In genomic region chr12:92943482-92944250, GRCh38 we compare ENCODE assay signal across 13 cellular contexts. TPM values are rescaled to one million over a fixed set of nuclear protein-coding genes. Genes with fewer than 3 reads are reported as not detected.
DNase-seq lines count a peak whose midpoint lies in the region; ATAC-seq, FAIRE-seq and TF ChIP-seq lines count a peak whose summit lies in the region.
"Had no signal": no experiment of that assay in that cellular context is flagged by ENCODE, and none has a peak within 500 bp of the region (broad histone marks: within the 10 kb centered on the region; RNA-seq: fewer than 3 reads in every experiment).

No MANE protein-coding gene starts in this region.

- no peaks in the 10 kb centered on the region for H3K27me3 Mint-ChIP-seq in GM23338 (ENCODE audit: insufficient read depth, low read depth, poor library complexity)

- no peaks in the 10 kb centered on the region for H3K9me3 Mint-ChIP-seq in GM23338

- H3K36me3 ChIP-seq in A673 (ENCODE audit: insufficient read depth, low read length, poor library complexity, severe bottlenecking) (no peaks in the 10 kb centered on the region), GM23338 (ENCODE audit: insufficient read depth) (no peaks in the 10 kb centered on the region), OCI-LY1 (ENCODE audit: insufficient read depth, low read length) (peaks cover 22% of the 10 kb centered on the region), fibroblast of lung (ENCODE audit: control insufficient read depth, insufficient read depth, low read length) (no peaks in the 10 kb centered on the region)
- H3K36me3 ChIP-seq: SJSA1 had no signal

- H3K4me3 ChIP-seq in A673 (ENCODE audit: low read depth, low read length, poor library complexity, severe bottlenecking) (no peak overlapping the region), GM23338 (no peak overlapping the region), OCI-LY1 (ENCODE audit: low read depth, low read length, poor library complexity, severe bottlenecking) (peak overlapping the region; percentile 57), fibroblast of lung (replicated peaks in 1 of 4; ENCODE audit: control extremely low read depth in 1 of 4, insufficient read depth in 1 of 4, low read depth in 3 of 4, low read length in 4 of 4) (no peak overlapping the region)
- H3K4me3 ChIP-seq: SJSA1 had no signal

- H3K9me3 ChIP-seq in A673 (ENCODE audit: low read depth, low read length, poor library complexity, severe bottlenecking) = no peaks in the 10 kb centered on the region
- H3K9me3 ChIP-seq in OCI-LY1 (ENCODE audit: low read length) = no peaks in the 10 kb centered on the region
- H3K9me3 ChIP-seq in fibroblast of lung (ENCODE audit: control insufficient read depth, insufficient read depth, low read depth, low read length) = no peaks in the 10 kb centered on the region
- H3K9me3 ChIP-seq: SJSA1 had no signal

- H3K36me3 Mint-ChIP-seq in GM23338 (ENCODE audit: low read depth) = no peaks in the 10 kb centered on the region

- ATAC-seq in GM23338 = peak; percentile 43; the same call in 2 of the 3 replicates
- ATAC-seq: right cardiac atrium had no signal

- peak overlapping the region; percentile 68 for H3K27ac Mint-ChIP-seq in GM23338

- intact Hi-C loops in A673 (cut with micrococcal nuclease; ENCODE audit: unreplicated experiment) = no loop called here

- H2AFZ ChIP-seq in GM23338 = 0 out of 2 replicates have a peak overlapping the region, but pooled peaks have one; percentile 0
- H2AFZ ChIP-seq in OCI-LY1 (ENCODE audit: low read length) = no peak overlapping the region
- no peak overlapping the region for H2AFZ ChIP-seq in fibroblast of lung (ENCODE audit: low read length)

- peaks cover 4% of the 10 kb centered on the region; the same call in 2 of the 3 replicates for H3K4me1 Mint-ChIP-seq in GM23338

- H4K20me1 ChIP-seq in GM23338 (replicated peaks; ENCODE audit: insufficient read depth) = no peaks in the 10 kb centered on the region
- no peaks in the 10 kb centered on the region for H4K20me1 ChIP-seq in OCI-LY1 (ENCODE audit: insufficient read depth, low read length)
- H4K20me1 ChIP-seq in fibroblast of lung (ENCODE audit: control insufficient read depth, extremely low read depth, insufficient read depth, low read length) = no peaks in the 10 kb centered on the region

- H3K79me2 ChIP-seq in GM23338 (replicated peaks; ENCODE audit: insufficient read depth) (no peaks in the 10 kb centered on the region), OCI-LY1 (ENCODE audit: insufficient read depth, low read length) (no peaks in the 10 kb centered on the region), fibroblast of lung (ENCODE audit: control insufficient read depth, insufficient read depth, low read length) (no peaks in the 10 kb centered on the region)

- no TSS peak for BruUV-seq in A673 (replicated peaks; lab: Mats Ljungman, UMichigan)

- DNase-seq in A673 (ENCODE audit: low spot score) = no peak
- peak; percentile 50 for DNase-seq in GM23338 (ENCODE audit: low spot score)
- peak; percentile 60 to 75 for DNase-seq in fibroblast of lung (ENCODE audit: low read depth in 2 of 2)
- no peak for DNase-seq in stimulated activated naive CD4-positive, alpha-beta T cell treated with Interleukin-2 at 50 U/mL for 16 hours (lab: John Stamatoyannopoulos, UW)
- no peak for DNase-seq in T-helper 1 cell
- no peak for DNase-seq in activated CD4-positive, alpha-beta T cell treated with anti-CD3 and anti-CD28 coated beads for 1 hour
- no peak for DNase-seq in frontal cortex (ENCODE audit: low spot score in 2 of 2)
- DNase-seq: activated CD8-positive, alpha-beta memory T cell treated with anti-CD3 and anti-CD28 coated beads, Interleukin-2, amount 50 U/mL, for 48 hours; kidney; right cardiac atrium had no signal

- no peak overlapping the region for H3K4me2 ChIP-seq in GM23338
- peak overlapping the region; percentile 37; the same call in 1 of the 2 replicates for H3K4me2 ChIP-seq in OCI-LY1 (ENCODE audit: low read length)
- H3K4me2 ChIP-seq in fibroblast of lung (ENCODE audit: extremely low read depth, insufficient read depth, low read length) = peak overlapping the region; percentile 29

- H3K27me3 ChIP-seq in A673 (replicated peaks; ENCODE audit: insufficient read depth, low read depth, low read length, poor library complexity) (no peaks in the 10 kb centered on the region), GM23338 (ENCODE audit: insufficient read depth) (no peaks in the 10 kb centered on the region), OCI-LY1 (ENCODE audit: insufficient read depth, low read length) (no peaks in the 10 kb centered on the region), fibroblast of lung (ENCODE audit: control insufficient read depth, insufficient read depth, low read length) (no peaks in the 10 kb centered on the region)
- H3K27me3 ChIP-seq: SJSA1 had no signal

- no peak overlapping the region for H3K4me3 Mint-ChIP-seq in GM23338

- no peak for FAIRE-seq in frontal cortex (lab: Jason Lieb, UNC)
- FAIRE-seq: GM12892, kidney had no signal

- H3K9me2 ChIP-seq in GM23338 (ENCODE audit: insufficient read depth) = no peaks in the 10 kb centered on the region
- H3K9me2 ChIP-seq in OCI-LY1 (ENCODE audit: low read depth, low read length) = no peaks in the 10 kb centered on the region

- H3K9ac ChIP-seq in OCI-LY1 (ENCODE audit: low read length) = no peak overlapping the region
- H3K9ac ChIP-seq in fibroblast of lung (ENCODE audit: insufficient read depth, low read length) = no peak overlapping the region

- H3K27ac ChIP-seq in A673 (ENCODE audit: low read depth, low read length, poor library complexity, severe bottlenecking) = no peak overlapping the region
- no peak overlapping the region for H3K27ac ChIP-seq in GM23338 (ENCODE audit: low read depth)
- H3K27ac ChIP-seq in OCI-LY1 (ENCODE audit: low read depth, low read length, poor library complexity, severe bottlenecking) = no peak overlapping the region
- H3K27ac ChIP-seq in fibroblast of lung (ENCODE audit: insufficient read depth, low read length) = no peak overlapping the region
- H3K27ac ChIP-seq: SJSA1 had no signal

- CTCF ChIA-PET in A673 (lab: Charles Lee) = no interaction called here

- TF ChIP-seq CTCF in A673 (conservative IDR thresholded peaks at IDR 0.05; ENCODE audit: low read depth, low read length) = 0 out of 2 replicates have a peak, but pooled peaks have one; percentile 15
- TF ChIP-seq CTCF in GM23338 (conservative IDR thresholded peaks at IDR 0.05; ENCODE audit: low read depth in 2 of 2) = peak in 1 of 2 experiments; percentile 44; a peak in 2 of 4 replicates
- no peak for TF ChIP-seq CTCF in OCI-LY1 (IDR thresholded peaks at IDR 0.05; ENCODE audit: low read length)
- no peak for TF ChIP-seq CTCF in fibroblast of lung (conservative IDR thresholded peaks at IDR 0.05 in 1 of 2, IDR thresholded peaks at IDR 0.05 in 1 of 2; ENCODE audit: low read depth in 1 of 2, low read length in 2 of 2)

- H3K4me1 ChIP-seq in A673 (ENCODE audit: insufficient read depth, low read length, poor library complexity, severe bottlenecking) = no peaks in the 10 kb centered on the region
- no peaks in the 10 kb centered on the region for H3K4me1 ChIP-seq in GM23338 (ENCODE audit: insufficient read depth)
- H3K4me1 ChIP-seq in OCI-LY1 (ENCODE audit: insufficient read depth, low read length, severe bottlenecking) = peaks cover 27% of the 10 kb centered on the region
- peaks cover 8% of the 10 kb centered on the region for H3K4me1 ChIP-seq in fibroblast of lung (ENCODE audit: control insufficient read depth, extremely low read depth, insufficient read depth, low read length)

- POLR2A ChIA-PET in A673 (lab: Charles Lee; ENCODE audit: low non-redundant PET) = interaction anchor here (0.7 kb wide), 1 partner anchor 145 kb away, joined by 23 read pairs; no protein-coding TSS in a partner anchor

- H3F3A ChIP-seq in GM23338 (replicated peaks; ENCODE audit: low read depth) = no peaks in the 10 kb centered on the region
- no peaks in the 10 kb centered on the region for H3F3A ChIP-seq in OCI-LY1 (ENCODE audit: insufficient read depth, low read length)

TF ChIP-seq in GM23338, 12 proteins besides CTCF, POLR2A, EP300 and RAD21 (continues in another document):
- TF ChIP-seq ETS1 (IDR thresholded peaks at IDR 0.05) (no peak), STAT1 (IDR thresholded peaks at IDR 0.05; ENCODE audit: unreplicated experiment) (no peak), CREB1 (CRISPR knock-in tag; IDR thresholded peaks at IDR 0.05; ENCODE audit: low read depth) (no peak), ZNF114 (CRISPR knock-in tag; IDR thresholded peaks at IDR 0.05) (no peak), ZNF331 (CRISPR knock-in tag; IDR thresholded peaks at IDR 0.05; ENCODE audit: low read depth) (no peak), EZH2phosphoT487 (IDR thresholded peaks at IDR 0.05; ENCODE audit: unreplicated experiment) (no peak)

RNA-seq across cellular contexts. Expression of gene EEA1, which starts 14.6 kb away (rescaled TPM):
- total RNA-seq in A673 (2021) = 33.2 and 35.7 TPM in 2 replicates
- 10.0 and 12.5 TPM in 2 replicates for total RNA-seq in GM23338 (2014; rRNA removed; shearing (Covaris generic))
- polyA plus RNA-seq in GM23338 (2016; fragmentation: Nextera tagmentation; extraction: Ambion mirVana) = 25.8 and 41.1 TPM in 2 replicates
- total RNA-seq in fibroblast of lung = 38.0 and 46.4 TPM in 2 replicates
- polyA plus RNA-seq in fibroblast of lung = 21.4 and 25.6 TPM in 2 replicates
- polyA plus RNA-seq in fibroblast of lung (2012) = 17.5 and 25.3 TPM in 2 replicates
- polyA minus RNA-seq in fibroblast of lung (ENCODE audit: low replicate concordance) = 5.5 and 12.6 TPM in 2 replicates
- 15.5 TPM for total RNA-seq in frontal cortex

Comparison
In these comparisons a context has a peak if more than half of its experiments do, and no peak if none do; other contexts are left out.
1. DNase-seq: peak in GM23338 (single experiment) and fibroblast of lung (2 of 2); none in A673 (single experiment), stimulated activated naive CD4-positive, alpha-beta T cell treated with Interleukin-2 at 50 U/mL for 16 hours (single experiment), T-helper 1 cell (0 of 5), activated CD4-positive, alpha-beta T cell treated with anti-CD3 and anti-CD28 coated beads for 1 hour (single experiment) and frontal cortex (0 of 2).